22 cellular contexts compared by ENCODE assay signal in the genomic region with DNA sequence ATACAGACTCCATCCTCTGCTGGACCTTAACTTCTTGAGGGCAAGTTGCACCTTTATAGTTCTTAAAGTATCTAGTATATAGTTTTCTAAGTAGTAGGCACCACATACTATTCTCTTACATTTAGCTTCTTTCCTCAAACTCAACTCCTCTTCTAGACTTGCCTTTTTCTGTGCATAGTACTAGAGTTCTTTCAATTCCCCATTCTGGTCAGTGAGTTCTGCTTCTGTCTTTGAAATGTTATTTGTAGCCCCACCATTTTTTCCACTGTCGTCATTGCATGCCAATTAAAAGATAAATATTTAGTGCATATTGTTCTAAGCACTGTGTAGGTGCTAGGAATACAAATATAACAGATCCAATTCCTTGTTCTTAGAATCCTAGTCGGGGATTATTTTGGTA.
"Had no signal": no experiment of that assay in that cellular context is flagged by ENCODE, and none has a peak within 500 bp of the region (broad histone marks: within the 10 kb centered on the region; RNA-seq: fewer than 3 reads in every experiment).

No MANE protein-coding gene starts in this region.

- FAIRE-seq: frontal cortex, islet of Langerhans had no signal

- H3K4me3 ChIP-seq: colonic mucosa, heart right ventricle, psoas muscle, spleen, stomach, thoracic aorta, transverse colon had no signal

- H3K9me3 ChIP-seq: colonic mucosa, heart right ventricle, psoas muscle, spleen, stomach, thoracic aorta, transverse colon had no signal

- DNase-seq: colonic mucosa; dermis blood vessel endothelial cell; heart right ventricle; hypothalamus; kidney glomerular epithelial cell; mesendoderm; naive thymus-derived CD4-positive, alpha-beta T cell; nephron progenitor cell; psoas muscle; retina; spleen; stimulated activated CD4-positive, alpha-beta T cell treated with anti-CD3 and anti-CD28 coated beads, Interleukin-15, amount 100 ng/mL, for 24 hours; stimulated activated CD4-positive, alpha-beta T cell treated with anti-CD3 and anti-CD28 coated beads, Interleukin-1b, Interleukin-23, amount 100 ng/mL, for 48 hours; stimulated activated CD4-positive, alpha-beta T cell treated with anti-CD3 and anti-CD28 coated beads, Interleukin-4, amount 100 ng/mL, for 24 hours; stimulated activated naive CD4-positive, alpha-beta T cell; stomach; substantia nigra; transverse colon had no signal

- ATAC-seq: heart right ventricle; naive thymus-derived CD4-positive, alpha-beta T cell; psoas muscle; sciatic nerve had no signal

- H3K27me3 ChIP-seq: colonic mucosa, heart right ventricle, spleen, stomach, transverse colon had no signal

- H3K4me1 ChIP-seq: colonic mucosa, psoas muscle, spleen, stomach, transverse colon had no signal

- H3K36me3 ChIP-seq: colonic mucosa, heart right ventricle, spleen, stomach, thoracic aorta, transverse colon had no signal

- H3K27ac ChIP-seq: colonic mucosa, heart right ventricle, psoas muscle, spleen, stomach, thoracic aorta, transverse colon had no signal
